ENCODE assay signal across 21 cellular contexts in genomic region chr12:119809023-119809422, GRCh38.
DNase-seq lines count a peak whose midpoint lies in the region; ATAC-seq and TF ChIP-seq lines count a peak whose summit lies in the region.
"Had no signal": no experiment of that assay in that cellular context is flagged by ENCODE, and none has a peak within 500 bp of the region (broad histone marks: within the 10 kb centered on the region; RNA-seq: fewer than 3 reads in every experiment).

No MANE protein-coding gene starts in this region.

- TF ChIP-seq POLR2A in sigmoid colon (IDR thresholded peaks at IDR 0.05), result no peak

- peaks cover 6% of the 10 kb centered on the region for H3K4me1 Mint-ChIP-seq in activated CD4-positive, alpha-beta T cell treated with anti-CD3 and anti-CD28 coated beads for 36 hours
- H3K4me1 Mint-ChIP-seq in T-helper 17 cell (peaks cover 7% of the 10 kb centered on the region), osteocyte (ENCODE audit: unreplicated experiment) (peaks cover 17% of the 10 kb centered on the region)
- no peaks in the 10 kb centered on the region for H3K4me1 Mint-ChIP-seq in CD8-positive, alpha-beta T cell (ENCODE audit: low read depth)

- CTCF ChIA-PET in activated CD4-positive, alpha-beta T cell treated with anti-CD3 and anti-CD28 coated beads for 36 hours (lab: Charles Lee), result no interaction called here
- CTCF ChIA-PET in CD8-positive, alpha-beta T cell (lab: Charles Lee), result no interaction called here

- peaks cover 5% of the 10 kb centered on the region for H3K9me3 Mint-ChIP-seq in activated CD4-positive, alpha-beta T cell treated with anti-CD3 and anti-CD28 coated beads for 36 hours (ENCODE audit: low read depth)
- H3K9me3 Mint-ChIP-seq in osteocyte (ENCODE audit: unreplicated experiment), result peaks cover 7% of the 10 kb centered on the region
- peaks cover 6% of the 10 kb centered on the region for H3K9me3 Mint-ChIP-seq in CD8-positive, alpha-beta T cell

- H3K4me3 ChIP-seq in CD8-positive, alpha-beta T cell (ENCODE audit: low read depth, low read length), result no peak overlapping the region
- no peak overlapping the region for H3K4me3 ChIP-seq in sigmoid colon
- H3K4me3 ChIP-seq: heart left ventricle, Peyer's patch had no signal

- no peaks in the 10 kb centered on the region for H3K27me3 Mint-ChIP-seq in activated CD4-positive, alpha-beta T cell treated with anti-CD3 and anti-CD28 coated beads for 36 hours
- no peaks in the 10 kb centered on the region for H3K27me3 Mint-ChIP-seq in T-helper 17 cell
- no peaks in the 10 kb centered on the region for H3K27me3 Mint-ChIP-seq in osteocyte (ENCODE audit: unreplicated experiment)
- H3K27me3 Mint-ChIP-seq in CD8-positive, alpha-beta T cell (ENCODE audit: low read depth), result no peaks in the 10 kb centered on the region
- H3K27me3 Mint-ChIP-seq: activated CD8-positive, alpha-beta T cell treated with anti-CD3 and anti-CD28 coated beads for 36 hours; stimulated activated memory B cell treated with anti-CD40 and anti-IgM and Interleukin-4, amounts not matched to agents 10 μg/mL and 1 μg/mL and 100 μg/mL, for 72 hours had no signal

- H3K4me3 Mint-ChIP-seq in activated CD4-positive, alpha-beta T cell treated with anti-CD3 and anti-CD28 coated beads for 36 hours, result no peak overlapping the region
- H3K4me3 Mint-ChIP-seq in T-helper 17 cell (no peak overlapping the region), osteocyte (ENCODE audit: unreplicated experiment) (peak overlapping the region; percentile 34)
- H3K4me3 Mint-ChIP-seq in CD8-positive, alpha-beta T cell, result no peak overlapping the region
- H3K4me3 Mint-ChIP-seq: activated CD8-positive, alpha-beta T cell treated with anti-CD3 and anti-CD28 coated beads for 36 hours; activated T-cell treated with anti-CD3 and anti-CD28 coated beads, Interleukin-2, amount 50 U/mL, for 72 hours; nephron progenitor cell; stimulated activated memory B cell treated with anti-CD40 and anti-IgM and Interleukin-4, amounts not matched to agents 10 μg/mL and 1 μg/mL and 100 μg/mL, for 72 hours had no signal

- DNase-seq in activated CD4-positive, alpha-beta T cell treated with anti-CD3 and anti-CD28 coated beads for 36 hours, result no peak
- DNase-seq in activated CD4-positive, alpha-beta T cell treated with anti-CD3 and anti-CD28 coated beads, Interleukin-2, amount 50 U/mL, for 4 hours, result no peak
- no peak for DNase-seq in T-helper 17 cell
- no peak for DNase-seq in osteocyte (ENCODE audit: extremely low spot score, unreplicated experiment)
- DNase-seq in CD8-positive, alpha-beta T cell, result no peak
- no peak for DNase-seq in sigmoid colon
- DNase-seq: activated CD8-positive, alpha-beta T cell treated with anti-CD3 and anti-CD28 coated beads for 36 hours; activated T-cell treated with anti-CD3 and anti-CD28 coated beads, Interleukin-2, amount 50 U/mL, for 72 hours; effector CD4-positive, alpha-beta T cell; heart left ventricle; Karpas-422; NCI-H2171; NCI-H748 treated with DMSO at 0.1 percent for 48 hours; nephron progenitor cell; Peyer's patch; stimulated activated CD4-positive, alpha-beta T cell treated with anti-CD3 and anti-CD28 coated beads, Interleukin-12 subunit alpha, Interleukin-12 subunit beta, amount 100 ng/mL, for 4 hours; trophoblast cell had no signal

- H3K27ac ChIP-seq in CD8-positive, alpha-beta T cell (ENCODE audit: low read depth, low read length), result no peak overlapping the region
- no peak overlapping the region for H3K27ac ChIP-seq in sigmoid colon
- H3K27ac ChIP-seq: C4-2B, heart left ventricle, Peyer's patch had no signal

- intact Hi-C loops in activated CD4-positive, alpha-beta T cell treated with anti-CD3 and anti-CD28 coated beads for 36 hours (cut with DNase I, micrococcal nuclease), result no loop called here
- intact Hi-C loops in CD8-positive, alpha-beta T cell (cut with DNase I, micrococcal nuclease), result no loop called here
- intact Hi-C loops in sigmoid colon (cut with DNase I), result no loop called here

- H3K36me3 Mint-ChIP-seq in activated CD4-positive, alpha-beta T cell treated with anti-CD3 and anti-CD28 coated beads for 36 hours (ENCODE audit: low read depth), result peaks cover 14% of the 10 kb centered on the region
- peaks cover 2% of the 10 kb centered on the region for H3K36me3 Mint-ChIP-seq in T-helper 17 cell (ENCODE audit: low read depth)
- peaks cover 4% of the 10 kb centered on the region for H3K36me3 Mint-ChIP-seq in osteocyte (ENCODE audit: unreplicated experiment)
- no peaks in the 10 kb centered on the region for H3K36me3 Mint-ChIP-seq in CD8-positive, alpha-beta T cell

- POLR2A ChIA-PET in activated CD4-positive, alpha-beta T cell treated with anti-CD3 and anti-CD28 coated beads for 36 hours (lab: Charles Lee), result no interaction called here
- POLR2A ChIA-PET in CD8-positive, alpha-beta T cell (lab: Charles Lee), result no interaction called here

- H3K9me3 ChIP-seq in T-helper 17 cell (ENCODE audit: control insufficient read depth, low read length, poor library complexity, severe bottlenecking), result no peaks in the 10 kb centered on the region
- H3K9me3 ChIP-seq in CD8-positive, alpha-beta T cell (ENCODE audit: low read length), result no peaks in the 10 kb centered on the region
- no peaks in the 10 kb centered on the region for H3K9me3 ChIP-seq in sigmoid colon
- H3K9me3 ChIP-seq: heart left ventricle, Peyer's patch had no signal

- no peaks in the 10 kb centered on the region for H3K36me3 ChIP-seq in CD8-positive, alpha-beta T cell (ENCODE audit: insufficient read depth, low read length)
- H3K36me3 ChIP-seq in sigmoid colon, result no peaks in the 10 kb centered on the region
- H3K36me3 ChIP-seq: heart left ventricle, Peyer's patch had no signal

- no peak for TF ChIP-seq EP300 in sigmoid colon (IDR thresholded peaks at IDR 0.05)

- H3K27me3 ChIP-seq in CD8-positive, alpha-beta T cell (ENCODE audit: insufficient read depth, low read length), result no peaks in the 10 kb centered on the region
- H3K27me3 ChIP-seq in sigmoid colon, result peaks cover 0 to 10% (median 6%) of the 10 kb centered on the region in 3 donors
- H3K27me3 ChIP-seq: heart left ventricle, Peyer's patch had no signal

- TF ChIP-seq CTCF in osteocyte (IDR thresholded peaks at IDR 0.05) (no peak), sigmoid colon (IDR thresholded peaks at IDR 0.05) (no peak)
- TF ChIP-seq CTCF in CD8-positive, alpha-beta T cell (IDR thresholded peaks at IDR 0.05), result no peak

- ATAC-seq in activated CD4-positive, alpha-beta T cell treated with anti-CD3 and anti-CD28 coated beads for 36 hours, result peak; percentile 77
- ATAC-seq in GM21423 (IDR thresholded peaks at IDR 0.05; ENCODE audit: unreplicated experiment) (peak; percentile 55), T-helper 17 cell (no peak), GM19324 (IDR thresholded peaks at IDR 0.05; ENCODE audit: low FRiP score, unreplicated experiment) (no peak)
- no peak for ATAC-seq in CD8-positive, alpha-beta T cell
- ATAC-seq: activated CD8-positive, alpha-beta T cell treated with anti-CD3 and anti-CD28 coated beads for 36 hours; heart left ventricle; stimulated activated memory B cell treated with anti-CD40 and anti-IgM and Interleukin-4, amounts not matched to agents 10 μg/mL and 1 μg/mL and 100 μg/mL, for 72 hours had no signal

- no peak overlapping the region for H3K27ac Mint-ChIP-seq in activated CD4-positive, alpha-beta T cell treated with anti-CD3 and anti-CD28 coated beads for 36 hours
- H3K27ac Mint-ChIP-seq in T-helper 17 cell, result peak overlapping the region; percentile 12
- H3K27ac Mint-ChIP-seq in osteocyte (ENCODE audit: unreplicated experiment), result peak overlapping the region; percentile 17
- H3K27ac Mint-ChIP-seq in CD8-positive, alpha-beta T cell, result no peak overlapping the region
- H3K27ac Mint-ChIP-seq: activated CD8-positive, alpha-beta T cell treated with anti-CD3 and anti-CD28 coated beads for 36 hours; activated T-cell treated with anti-CD3 and anti-CD28 coated beads, Interleukin-2, amount 50 U/mL, for 72 hours; nephron progenitor cell; stimulated activated memory B cell treated with anti-CD40 and anti-IgM and Interleukin-4, amounts not matched to agents 10 μg/mL and 1 μg/mL and 100 μg/mL, for 72 hours had no signal

- 89 to 90% methylated on average over 2 of the region's 2 CpGs for WGBS in sigmoid colon, 2 donors

- H3K4me1 ChIP-seq in CD8-positive, alpha-beta T cell (ENCODE audit: insufficient read depth, low read length), result no peaks in the 10 kb centered on the region
- peaks cover 0 to 9% (median 7%) of the 10 kb centered on the region in 4 donors for H3K4me1 ChIP-seq in sigmoid colon
- H3K4me1 ChIP-seq: Peyer's patch had no signal

Comparison
In these comparisons a context has a peak if more than half of its experiments do, and no peak if none do; other contexts are left out.
1. ATAC-seq: peak in activated CD4-positive, alpha-beta T cell treated with anti-CD3 and anti-CD28 coated beads for 36 hours (single experiment) and GM21423 (single experiment); none in T-helper 17 cell (single experiment), CD8-positive, alpha-beta T cell (single experiment) and GM19324 (single experiment).
2. H3K27ac Mint-ChIP-seq: peak in T-helper 17 cell (single experiment) and osteocyte (single experiment); none in activated CD4-positive, alpha-beta T cell treated with anti-CD3 and anti-CD28 coated beads for 36 hours (single experiment) and CD8-positive, alpha-beta T cell (single experiment).